16 cellular contexts compared by ENCODE assay signal in genomic region chr10:3963191-3963673, GRCh38.
DNase-seq lines count a peak whose midpoint lies in the region; ATAC-seq and TF ChIP-seq lines count a peak whose summit lies in the region.
"Had no signal": no experiment of that assay in that cellular context is flagged by ENCODE, and none has a peak within 500 bp of the region (broad histone marks: within the 10 kb centered on the region; RNA-seq: fewer than 3 reads in every experiment).

No MANE protein-coding gene starts in this region.

- H3K27ac ChIP-seq in DND-41 (ENCODE audit: low read length): peak overlapping the region; percentile 53
- H3K27ac ChIP-seq in muscle layer of duodenum (ENCODE audit: low read length): peak overlapping the region; percentile 41
- H3K27ac ChIP-seq: brain microvascular endothelial cell, gastrocnemius medialis had no signal

- H3K4me3 Mint-ChIP-seq in activated T-helper 17 cell treated with anti-CD3 and anti-CD28 coated beads, Interleukin-2, amount 50 U/mL, for 72 hours: no peak overlapping the region
- H3K4me3 Mint-ChIP-seq: endodermal cell, T-helper 17 cell had no signal

- H3K27me3 ChIP-seq in DND-41 (ENCODE audit: insufficient read depth, low read length, poor library complexity): no peaks in the 10 kb centered on the region
- no peaks in the 10 kb centered on the region for H3K27me3 ChIP-seq in muscle layer of duodenum (ENCODE audit: low read depth, low read length)
- H3K27me3 ChIP-seq: brain microvascular endothelial cell, gastrocnemius medialis had no signal

- H3K4me1 ChIP-seq in DND-41 (ENCODE audit: insufficient read depth, low read length) (peaks cover 56% of the 10 kb centered on the region), muscle layer of duodenum (ENCODE audit: control insufficient read depth in 1 of 2, insufficient read depth in 2 of 2, low read length in 2 of 2) (no peaks in the 10 kb centered on the region)
- H3K4me1 ChIP-seq: gastrocnemius medialis had no signal

- H3K4me3 ChIP-seq in DND-41 (ENCODE audit: low read depth in 1 of 2, low read length in 2 of 2): no peak overlapping the region
- no peak overlapping the region for H3K4me3 ChIP-seq in muscle layer of duodenum (ENCODE audit: low read depth in 1 of 2, low read length in 2 of 2)
- H3K4me3 ChIP-seq: gastrocnemius medialis had no signal

- H3K36me3 Mint-ChIP-seq in activated T-helper 17 cell treated with anti-CD3 and anti-CD28 coated beads, Interleukin-2, amount 50 U/mL, for 72 hours (ENCODE audit: low read depth): no peaks in the 10 kb centered on the region

- peaks cover 5% of the 10 kb centered on the region for H3K9me3 Mint-ChIP-seq in activated T-helper 17 cell treated with anti-CD3 and anti-CD28 coated beads, Interleukin-2, amount 50 U/mL, for 72 hours
- H3K9me3 Mint-ChIP-seq: endodermal cell had no signal

- DNase-seq in activated CD4-positive, CD25-positive, alpha-beta regulatory T cell (lab: John Stamatoyannopoulos, UW): no peak
- DNase-seq in DND-41: peak; percentile 43
- DNase-seq in effector CD4-positive, alpha-beta T cell: no peak
- no peak for DNase-seq in T1000 (lab: John Stamatoyannopoulos, UW)
- no peak for DNase-seq in central memory CD4-positive, alpha-beta T cell
- DNase-seq: activated CD4-positive, alpha-beta T cell treated with anti-CD3 and anti-CD28 coated beads for 48 hours; activated effector memory CD4-positive, alpha-beta T cell treated with anti-CD3 and anti-CD28 coated beads, Interleukin-2, amount 50 U/mL, for 16 hours; brain microvascular endothelial cell; endodermal cell; gastrocnemius medialis; occipital lobe; stimulated activated naive CD4-positive, alpha-beta T cell treated with Interleukin-2 at 50 U/mL for 16 hours; T-helper 17 cell had no signal

- no peak overlapping the region for H3K4me2 ChIP-seq in DND-41 (ENCODE audit: insufficient read depth, low read length)

- H2AFZ ChIP-seq in DND-41 (ENCODE audit: low read depth, low read length): no peak overlapping the region

- H3K36me3 ChIP-seq in DND-41 (ENCODE audit: insufficient read depth, low read length): no peaks in the 10 kb centered on the region
- H3K36me3 ChIP-seq in muscle layer of duodenum (ENCODE audit: control insufficient read depth in 1 of 2, insufficient read depth in 2 of 2, low read length in 2 of 2): no peaks in the 10 kb centered on the region
- H3K36me3 ChIP-seq: brain microvascular endothelial cell, gastrocnemius medialis had no signal

- no peak overlapping the region for H3K9ac ChIP-seq in DND-41 (ENCODE audit: low read depth, low read length)

- no peaks in the 10 kb centered on the region for H3K27me3 Mint-ChIP-seq in activated T-helper 17 cell treated with anti-CD3 and anti-CD28 coated beads, Interleukin-2, amount 50 U/mL, for 72 hours
- H3K27me3 Mint-ChIP-seq: T-helper 17 cell had no signal

- H3K4me1 Mint-ChIP-seq in activated T-helper 17 cell treated with anti-CD3 and anti-CD28 coated beads, Interleukin-2, amount 50 U/mL, for 72 hours: peaks cover 14% of the 10 kb centered on the region

- H3K9me3 ChIP-seq in DND-41 (ENCODE audit: insufficient read depth, low read length, severe bottlenecking): no peaks in the 10 kb centered on the region
- H3K9me3 ChIP-seq in muscle layer of duodenum (ENCODE audit: control insufficient read depth in 1 of 2, low read length in 2 of 2): no peaks in the 10 kb centered on the region
- H3K9me3 ChIP-seq: gastrocnemius medialis had no signal

- no peak for TF ChIP-seq CTCF in DND-41 (IDR thresholded peaks at IDR 0.05; ENCODE audit: borderline replicate concordance, extremely low read depth, low read length, poor library complexity, severe bottlenecking)

- ATAC-seq in activated CD4-positive, CD25-positive, alpha-beta regulatory T cell treated with anti-CD3 and anti-CD28 coated beads, Interleukin-2, amount 50 U/mL, for 24 hours: peak; percentile 55 to 69
- ATAC-seq in DND-41 (ENCODE audit: insufficient read depth, low read depth): no peak
- ATAC-seq in activated T-helper 17 cell treated with anti-CD3 and anti-CD28 coated beads, Interleukin-2, amount 50 U/mL, for 72 hours (replicated peaks): peak; percentile 58
- ATAC-seq: gastrocnemius medialis, T-helper 17 cell had no signal

- H4K20me1 ChIP-seq in DND-41 (ENCODE audit: insufficient read depth, low read length): no peaks in the 10 kb centered on the region

- no peak overlapping the region for H3K27ac Mint-ChIP-seq in activated T-helper 17 cell treated with anti-CD3 and anti-CD28 coated beads, Interleukin-2, amount 50 U/mL, for 72 hours
- H3K27ac Mint-ChIP-seq: endodermal cell, T-helper 17 cell had no signal

- H3K79me2 ChIP-seq in DND-41 (ENCODE audit: insufficient read depth, low read length): no peaks in the 10 kb centered on the region
